ENCODE assay signal across 1 cellular context in the genomic region with DNA sequence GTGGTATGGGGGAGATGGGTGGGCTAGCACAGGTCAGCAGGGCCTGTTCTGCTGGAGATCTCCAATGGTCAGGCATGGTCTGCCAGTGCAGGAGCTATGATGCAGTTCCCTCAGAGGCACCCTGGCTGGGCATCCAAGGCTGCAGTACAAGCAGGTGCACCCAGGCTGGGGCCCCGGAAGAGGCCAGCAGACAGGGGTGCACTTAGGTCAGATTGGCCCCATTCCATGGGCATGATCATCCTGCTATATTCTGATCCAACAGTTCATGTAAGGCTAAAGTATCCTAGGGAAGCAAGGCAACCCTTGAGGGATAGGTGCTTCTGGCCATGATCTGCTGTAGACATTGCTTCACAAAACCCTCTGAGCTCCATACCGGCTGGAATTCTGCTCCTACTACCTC.
TF ChIP-seq lines count a peak whose summit lies in the region.

No MANE protein-coding gene starts in this region.

TF ChIP-seq in IMR-90, 13 proteins besides CTCF, POLR2A, EP300 and RAD21 (continued from another document):
- TF ChIP-seq USF2 (IDR thresholded peaks at IDR 0.05; ENCODE audit: low read depth, low read length) (no peak), NFE2L2 (IDR thresholded peaks at IDR 0.05; ENCODE audit: low read depth, low read length) (no peak), CEBPB (IDR thresholded peaks at IDR 0.05; ENCODE audit: low read depth, low read length) (no peak), MXI1 (IDR thresholded peaks at IDR 0.05; ENCODE audit: borderline replicate concordance, low read depth, low read length) (no peak), CHD1 (IDR thresholded peaks at IDR 0.05; ENCODE audit: low read depth, low read length) (no peak), RFX5 (IDR thresholded peaks at IDR 0.05; ENCODE audit: low read depth, low read length) (no peak), SMC3 (IDR thresholded peaks at IDR 0.05; ENCODE audit: low read depth, low read length) (no peak), RCOR1 (IDR thresholded peaks at IDR 0.05; ENCODE audit: insufficient replicate concordance, low read length) (no peak), MAFK (IDR thresholded peaks at IDR 0.05; ENCODE audit: low read depth, low read length) (no peak), FOS (IDR thresholded peaks at IDR 0.05; ENCODE audit: low read depth, low read length) (no peak), MAZ (IDR thresholded peaks at IDR 0.05; ENCODE audit: borderline replicate concordance, low read depth, low read length) (no peak), BHLHE40 (IDR thresholded peaks at IDR 0.05; ENCODE audit: low read depth, low read length) (no peak)
TF ChIP-seq in IMR-90: peak in this region for 0.
